8 cellular contexts compared by ENCODE assay signal in genomic region chr6:92644104-92644791, GRCh38.
DNase-seq lines count a peak whose midpoint lies in the region; ATAC-seq and TF ChIP-seq lines count a peak whose summit lies in the region.
"Not testable (repeated sequence)": the region's sequence is repeated elsewhere in the genome, so short reads cannot be mapped to it uniquely, and the experiment has no call there.

No MANE protein-coding gene starts in this region.

- DNase-seq in D341Med (ENCODE audit: low spot score) = peak; percentile 71
- DNase-seq in NAMALWA (ENCODE audit: low spot score) = peak; percentile 73
- DNase-seq in SK-MEL-5 (ENCODE audit: low read depth, low spot score) = peak; percentile 68
- DNase-seq in activated naive CD8-positive, alpha-beta T cell treated with anti-CD3 and anti-CD28 coated beads for 36 hours = peak; percentile 10
- peak; percentile 14 for DNase-seq in fibroblast of villous mesenchyme (ENCODE audit: low read depth)
- peak; percentile 56 for DNase-seq in lower lobe of right lung
- peak; percentile 4 to 15 for DNase-seq in stimulated activated CD4-positive, alpha-beta T cell treated with anti-CD3 and anti-CD28 coated beads, Interleukin-2, amount 100 ng/mL, for 48 hours

- peak; percentile 62 for ATAC-seq in HG02610 (IDR thresholded peaks at IDR 0.05; ENCODE audit: unreplicated experiment)
- ATAC-seq in lower lobe of right lung = peak in 1 of 2 donors; percentile 29

- peak; percentile 31 for TF ChIP-seq CTCF in fibroblast of villous mesenchyme (IDR thresholded peaks at IDR 0.05; ENCODE audit: insufficient read depth, low read depth, low read length)
- peak; percentile 34 for TF ChIP-seq CTCF in lower lobe of right lung (IDR thresholded peaks at IDR 0.05)

- intact Hi-C loops in lower lobe of right lung (cut with DNase I) = not testable (repeated sequence)

- not testable (repeated sequence) for H3K9me3 Mint-ChIP-seq in activated naive CD8-positive, alpha-beta T cell treated with anti-CD3 and anti-CD28 coated beads for 36 hours

- not testable (repeated sequence) for H3K4me3 ChIP-seq in fibroblast of villous mesenchyme (ENCODE audit: low read depth, low read length); lower lobe of right lung

- not testable (repeated sequence) for H3K4me1 Mint-ChIP-seq in activated naive CD8-positive, alpha-beta T cell treated with anti-CD3 and anti-CD28 coated beads for 36 hours

- H3K36me3 Mint-ChIP-seq in activated naive CD8-positive, alpha-beta T cell treated with anti-CD3 and anti-CD28 coated beads for 36 hours = not testable (repeated sequence)

- in situ Hi-C loops in SK-MEL-5 (cut with HindIII; ENCODE audit: low pct_unique_long_range_greater_than_20kb, low sequenced_read_pairs) = not testable (repeated sequence)

- not testable (repeated sequence) for H3K36me3 ChIP-seq in lower lobe of right lung

- not testable (repeated sequence) for H3K4me1 ChIP-seq in lower lobe of right lung

- H3K4me3 Mint-ChIP-seq in activated naive CD8-positive, alpha-beta T cell treated with anti-CD3 and anti-CD28 coated beads for 36 hours = not testable (repeated sequence)

- not testable (repeated sequence) for H3K27ac Mint-ChIP-seq in activated naive CD8-positive, alpha-beta T cell treated with anti-CD3 and anti-CD28 coated beads for 36 hours

- not testable (repeated sequence) for H3K27me3 ChIP-seq in lower lobe of right lung (ENCODE audit: low read depth)

- not testable (repeated sequence) for H3K9me3 ChIP-seq in lower lobe of right lung

- H3K27ac ChIP-seq in lower lobe of right lung = not testable (repeated sequence)

- not testable (repeated sequence) for H3K27me3 Mint-ChIP-seq in activated naive CD8-positive, alpha-beta T cell treated with anti-CD3 and anti-CD28 coated beads for 36 hours

Comparison
In these comparisons a context has a peak if more than half of its experiments do, and no peak if none do; other contexts are left out.
1. DNase-seq: peak in every context shown above with its lines; median percentile 73 in NAMALWA; 71 in D341Med; 68 in SK-MEL-5; 56 in lower lobe of right lung; 14 in fibroblast of villous mesenchyme; 10 in activated naive CD8-positive, alpha-beta T cell treated with anti-CD3 and anti-CD28 coated beads for 36 hours; 10 in stimulated activated CD4-positive, alpha-beta T cell treated with anti-CD3 and anti-CD28 coated beads, Interleukin-2, amount 100 ng/mL, for 48 hours.